In the genomic region with DNA sequence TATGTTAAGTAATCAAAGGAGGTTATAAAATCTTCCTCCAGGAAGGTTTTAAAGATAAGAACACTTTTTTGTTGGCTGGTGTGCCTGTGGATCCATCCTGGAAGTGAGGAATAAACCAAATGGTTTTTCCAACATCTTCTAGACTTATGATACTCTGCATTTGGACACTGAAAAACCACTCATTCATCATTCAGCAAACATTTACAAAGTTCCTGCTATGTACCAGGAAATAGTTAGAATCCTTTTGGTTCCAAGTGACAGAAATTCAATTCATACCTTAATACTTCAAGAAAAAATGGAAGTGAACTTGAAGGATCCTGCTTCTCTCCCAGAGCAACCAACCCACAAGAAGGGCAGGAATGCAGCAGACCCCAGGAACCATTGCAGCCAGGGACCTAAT, we compare ENCODE assay signal across 25 cellular contexts.
"Had no signal": no experiment of that assay in that cellular context is flagged by ENCODE, and none has a peak within 500 bp of the region (broad histone marks: within the 10 kb centered on the region; RNA-seq: fewer than 3 reads in every experiment).

No MANE protein-coding gene starts in this region.

- ATAC-seq: activated CD8-positive, alpha-beta memory T cell treated with anti-CD3 and anti-CD28 coated beads, Interleukin-2, amount 10 ng/mL, durations not matched to agents 7 days and 5 days; activated CD8-positive, alpha-beta T cell treated with anti-CD3 and anti-CD28 coated beads, Interleukin-2, amount 10 ng/mL, durations not matched to agents 7 days and 5 days; activated naive CD8-positive, alpha-beta T cell treated with anti-CD3 and anti-CD28 coated beads, Interleukin-2, amount 50 U/mL, for 24 hours; body of pancreas; gastrocnemius medialis; left colon; naive thymus-derived CD8-positive, alpha-beta T cell had no signal

- H3K9me3 Mint-ChIP-seq: activated B cell treated with CpG ODN at 0.5 μM for 24 hours; activated naive CD4-positive, alpha-beta T cell treated with anti-CD3 and anti-CD28 coated beads, Interleukin-2, amount 50 U/mL, for 24 hours; activated naive CD8-positive, alpha-beta T cell treated with anti-CD3 and anti-CD28 coated beads, Interleukin-2, amount 50 U/mL, for 24 hours; activated T-helper 2 cell treated with anti-CD3 and anti-CD28 coated beads, Interferon-gamma antibody, Interleukin-2, Interleukin-4, amounts not matched to agents 10 μg/mL and 5 μg/mL and 100 μg/mL, durations not matched to agents 14 hours and 24 hours and 36 hours; naive thymus-derived CD8-positive, alpha-beta T cell; neural crest cell had no signal

- H3K4me1 ChIP-seq: body of pancreas, colonic mucosa, prostate gland, tibial nerve had no signal

- H3K4me3 Mint-ChIP-seq: activated B cell treated with CpG ODN at 0.5 μM for 24 hours; activated CD8-positive, alpha-beta memory T cell treated with anti-CD3 and anti-CD28 coated beads, Interleukin-2, amount 10 ng/mL, durations not matched to agents 7 days and 5 days; activated CD8-positive, alpha-beta T cell treated with anti-CD3 and anti-CD28 coated beads, Interleukin-2, amount 10 ng/mL, durations not matched to agents 7 days and 5 days; activated naive CD4-positive, alpha-beta T cell treated with anti-CD3 and anti-CD28 coated beads, Interleukin-2, amount 50 U/mL, for 24 hours; activated naive CD8-positive, alpha-beta T cell treated with anti-CD3 and anti-CD28 coated beads, Interleukin-2, amount 50 U/mL, for 24 hours; naive thymus-derived CD8-positive, alpha-beta T cell; neural crest cell had no signal

- H3K36me3 Mint-ChIP-seq: activated CD8-positive, alpha-beta memory T cell treated with anti-CD3 and anti-CD28 coated beads, Interleukin-2, amount 10 ng/mL, durations not matched to agents 7 days and 5 days; activated naive CD4-positive, alpha-beta T cell treated with anti-CD3 and anti-CD28 coated beads, Interleukin-2, amount 50 U/mL, for 24 hours; naive thymus-derived CD8-positive, alpha-beta T cell had no signal

- H3K4me3 ChIP-seq: body of pancreas, colonic mucosa, dorsolateral prefrontal cortex, gastrocnemius medialis, pancreas, prostate gland, sigmoid colon, tibial nerve had no signal

- H3K27ac ChIP-seq: body of pancreas, colonic mucosa, dorsolateral prefrontal cortex, gastrocnemius medialis, pancreas, prostate gland, sigmoid colon, tibial nerve had no signal

- H3K27me3 Mint-ChIP-seq: activated naive CD4-positive, alpha-beta T cell treated with anti-CD3 and anti-CD28 coated beads, Interleukin-2, amount 50 U/mL, for 24 hours had no signal

- H3K27ac Mint-ChIP-seq: activated B cell treated with CpG ODN at 0.5 μM for 24 hours; activated CD8-positive, alpha-beta memory T cell treated with anti-CD3 and anti-CD28 coated beads, Interleukin-2, amount 10 ng/mL, durations not matched to agents 7 days and 5 days; activated CD8-positive, alpha-beta T cell treated with anti-CD3 and anti-CD28 coated beads, Interleukin-2, amount 10 ng/mL, durations not matched to agents 7 days and 5 days; activated naive CD4-positive, alpha-beta T cell treated with anti-CD3 and anti-CD28 coated beads, Interleukin-2, amount 50 U/mL, for 24 hours; activated naive CD8-positive, alpha-beta T cell treated with anti-CD3 and anti-CD28 coated beads, Interleukin-2, amount 50 U/mL, for 24 hours; activated T-helper 2 cell treated with anti-CD3 and anti-CD28 coated beads, Interferon-gamma antibody, Interleukin-2, Interleukin-4, amounts not matched to agents 10 μg/mL and 5 μg/mL and 100 μg/mL, durations not matched to agents 14 hours and 24 hours and 36 hours; naive thymus-derived CD8-positive, alpha-beta T cell had no signal

- H3K27me3 ChIP-seq: body of pancreas, colonic mucosa, gastrocnemius medialis, pancreas, sigmoid colon, tibial nerve had no signal

- H3K4me1 Mint-ChIP-seq: activated B cell treated with CpG ODN at 0.5 μM for 24 hours, neural crest cell had no signal

- DNase-seq: activated B cell treated with CpG ODN at 0.5 μM for 24 hours; activated CD8-positive, alpha-beta memory T cell treated with anti-CD3 and anti-CD28 coated beads, Interleukin-2, amount 10 ng/mL, durations not matched to agents 7 days and 5 days; activated CD8-positive, alpha-beta T cell treated with anti-CD3 and anti-CD28 coated beads, Interleukin-2, amount 10 ng/mL, durations not matched to agents 7 days and 5 days; activated naive CD8-positive, alpha-beta T cell treated with anti-CD3 and anti-CD28 coated beads, Interleukin-2, amount 50 U/mL, for 24 hours; activated T-cell treated with anti-CD3 and anti-CD28 coated beads, Interleukin-2, amount 50 U/mL, for 48 hours; body of pancreas; cerebellar nuclear complex; colonic mucosa; dorsolateral prefrontal cortex; effector memory CD4-positive, alpha-beta T cell; gastrocnemius medialis; glutamatergic neuron; left colon; naive thymus-derived CD8-positive, alpha-beta T cell; nucleus accumbens; pancreas; sigmoid colon; stimulated activated naive CD4-positive, alpha-beta T cell; T-helper 2 cell had no signal

- H3K36me3 ChIP-seq: colonic mucosa, gastrocnemius medialis, pancreas, prostate gland, sigmoid colon, tibial nerve had no signal

- FAIRE-seq: pancreas, urothelium cell line had no signal

- H3K9me3 ChIP-seq: body of pancreas, colonic mucosa, gastrocnemius medialis, pancreas, prostate gland, sigmoid colon, tibial nerve had no signal
